In the genomic region with DNA sequence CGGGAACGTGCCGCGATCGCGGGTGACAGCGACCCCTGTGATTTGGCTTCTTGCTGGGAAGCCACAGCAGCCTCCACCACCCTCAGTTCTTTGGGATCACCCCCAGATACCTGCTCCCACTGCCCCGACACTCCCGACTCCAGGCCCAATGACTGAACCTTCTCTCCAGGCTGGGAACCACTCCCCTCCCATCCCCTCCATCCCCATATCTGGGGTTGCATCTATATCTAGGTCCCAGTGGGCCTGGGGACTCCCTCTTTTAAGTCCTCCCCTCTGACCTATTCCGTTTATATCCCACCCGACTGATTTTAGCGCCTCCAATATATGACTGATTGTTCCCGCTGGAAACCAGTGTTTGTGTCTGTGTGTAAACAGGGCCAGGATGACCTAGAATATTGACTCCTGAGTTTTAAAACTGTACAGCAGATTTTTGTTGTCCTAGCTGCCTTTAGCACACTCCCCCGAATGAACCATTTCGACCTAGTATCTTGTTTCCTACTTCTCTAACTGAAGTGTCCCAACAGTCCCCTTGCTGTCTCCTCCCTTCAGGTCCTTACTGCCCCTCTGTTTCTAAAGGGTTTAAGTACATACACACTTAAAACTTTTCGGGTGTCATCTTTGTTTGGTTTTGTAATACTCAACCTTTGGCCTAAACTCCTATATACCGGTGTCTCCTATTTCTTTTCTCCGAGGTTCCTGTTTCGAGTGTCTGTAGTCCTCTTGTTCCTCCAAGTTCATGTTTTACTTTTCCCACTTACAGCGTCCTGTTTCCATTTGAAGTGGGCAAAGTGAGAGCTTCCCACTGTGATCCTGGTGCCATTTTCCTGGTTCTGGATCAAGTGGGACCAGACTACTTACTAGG, we compare ENCODE assay signal across 8 cellular contexts. TPM values are rescaled to one million over a fixed set of nuclear protein-coding genes. Genes with fewer than 3 reads are reported as not detected.
DNase-seq lines count a peak whose midpoint lies in the region; ATAC-seq, FAIRE-seq and TF ChIP-seq lines count a peak whose summit lies in the region.

No MANE protein-coding gene starts in this region.

- H2BK15ac ChIP-seq in neuronal stem cell (ENCODE audit: low read length), result peak overlapping the region; percentile 70

- TF ChIP-seq CTCF in RWPE1 (conservative IDR thresholded peaks at IDR 0.05; ENCODE audit: low read depth), result no peak

- peak overlapping the region; percentile 98 for H3K18ac ChIP-seq in neuronal stem cell (ENCODE audit: low read length)

- peak overlapping the region; percentile 84 for H2AFZ ChIP-seq in neuronal stem cell (ENCODE audit: low read length)

- no peak overlapping the region for H2BK12ac ChIP-seq in neuronal stem cell (ENCODE audit: low read length)

- peak overlapping the region; percentile 90 for H3K23ac ChIP-seq in neuronal stem cell (ENCODE audit: low read depth, low read length, poor library complexity)

- no peak for FAIRE-seq in GM12892 (lab: Jason Lieb, UNC)

- H3K36me3 ChIP-seq in H7 (replicated peaks; ENCODE audit: control insufficient read depth, insufficient read depth, low read length) (peaks cover 22% of the 10 kb centered on the region), neuronal stem cell (replicated peaks in 1 of 2; ENCODE audit: control insufficient read depth in 2 of 2, insufficient read depth in 2 of 2, low read length in 2 of 2) (peaks cover 21 to 32% of the 10 kb centered on the region in 2 donors)

- WGBS in neuronal stem cell (ENCODE audit: extremely low coverage in 2 of 2, insufficient read length in 2 of 2, insufficient replicate concordance in 1 of 2), 2 donors, result no CpG with 5 or more reads among the region's 20 CpGs

- no peak overlapping the region for H4K91ac ChIP-seq in neuronal stem cell (ENCODE audit: low read depth, low read length, poor library complexity)

- CTCF ChIA-PET in RWPE1 (lab: Yijun Ruan, JAX), result interaction anchor here (0.6 to 3.7 kb wide), 10 partner anchors 11 to 362 kb away, joined by 3 to 25 read pairs (median 6); a partner anchor contains a TSS

- POLR2A ChIA-PET in RWPE1 (lab: Yijun Ruan, JAX; ENCODE audit: low non-redundant PET), result no interaction called here

- ATAC-seq in esophagus mucosa (peak; percentile 19), HG02852 (IDR thresholded peaks at IDR 0.05; ENCODE audit: unreplicated experiment) (no peak)

- H3K14ac ChIP-seq in neuronal stem cell (ENCODE audit: low read length), result peak overlapping the region; percentile 99

- H3K4me2 ChIP-seq in neuronal stem cell (ENCODE audit: insufficient read depth, low read length, poor library complexity, severe bottlenecking), result peak overlapping the region; percentile 81

- H3K27me3 ChIP-seq in H7 (ENCODE audit: control insufficient read depth, insufficient read depth, low read length), result no peaks in the 10 kb centered on the region
- H3K27me3 ChIP-seq in neuronal stem cell (ENCODE audit: control insufficient read depth in 3 of 3, insufficient read depth in 3 of 3, low read depth in 1 of 3, low read length in 3 of 3), result peaks cover 0 to 26% (median 0%) of the 10 kb centered on the region in 3 experiments

- peak overlapping the region; percentile 92 for H2AK5ac ChIP-seq in neuronal stem cell (ENCODE audit: low read depth, low read length)

- H4K8ac ChIP-seq in neuronal stem cell (ENCODE audit: low read depth, low read length), result peak overlapping the region; percentile 26

- TF ChIP-seq POLR2A in GM12892 (IDR thresholded peaks at IDR 0.05; ENCODE audit: low read depth, low read length), result no peak

- H3K4me1 ChIP-seq in neuronal stem cell (ENCODE audit: control insufficient read depth in 2 of 2, insufficient read depth in 1 of 2, low read depth in 1 of 2, low read length in 2 of 2), result peaks cover 6 to 11% of the 10 kb centered on the region in 2 donors

- peak overlapping the region; percentile 97 for H3K9ac ChIP-seq in neuronal stem cell (ENCODE audit: low read depth, low read length, poor library complexity)

- H3K4me3 ChIP-seq in H7 (ENCODE audit: insufficient read depth, low read depth, low read length) (peak overlapping the region; percentile 99), neuronal stem cell (ENCODE audit: low read length in 2 of 2) (peak overlapping the region; percentile 94 to 95)

- H3K79me1 ChIP-seq in neuronal stem cell (ENCODE audit: low read depth, low read length), result peaks cover 5% of the 10 kb centered on the region

- no peaks in the 10 kb centered on the region for H3K9me3 ChIP-seq in neuronal stem cell (replicated peaks in 1 of 2; ENCODE audit: control insufficient read depth in 2 of 2, insufficient read depth in 1 of 2, low read depth in 1 of 2, low read length in 2 of 2)

- H3K27ac ChIP-seq in RWPE1 (peak overlapping the region; percentile 88), neuronal stem cell (replicated peaks; ENCODE audit: low read length) (peak overlapping the region; percentile 55)

- H2BK120ac ChIP-seq in neuronal stem cell (ENCODE audit: low read depth, low read length), result peak overlapping the region; percentile 89

- peak overlapping the region; percentile 59 for H3K4ac ChIP-seq in neuronal stem cell (ENCODE audit: low read length)

- H2BK5ac ChIP-seq in neuronal stem cell (ENCODE audit: low read length), result peak overlapping the region; percentile 89

- DNase-seq in H7 (peak; percentile 56), RWPE1 (ENCODE audit: low spot score) (peak; percentile 16), neuronal stem cell (ENCODE audit: low spot score) (no peak), NCI-H748 treated with DMSO at 0.1 percent for 48 hours (lab: John Stamatoyannopoulos, UW) (no peak), DMS153 (lab: John Stamatoyannopoulos, UW) (no peak), GM12892 (ENCODE audit: insufficient read length) (no peak)

RNA-seq across cellular contexts. Expression of a gene that starts 0.8 kb away (rescaled TPM):
- 243 and 325 TPM in 2 replicates for total RNA-seq in H7 (2014; rRNA removed; shearing (Covaris generic))
- 80.2 TPM for total RNA-seq in esophagus mucosa
- polyA plus RNA-seq in neuronal stem cell (2013, experiment 1 of 2), result 102 TPM
- 99.7 TPM for polyA plus RNA-seq in neuronal stem cell (2013, experiment 2 of 2)
- 70.5 TPM for polyA plus RNA-seq in GM12892 (2012; ENCODE audit: missing spikeins)

RNA-seq across cellular contexts. Expression of a gene that starts 18.6 kb away (rescaled TPM):
- not detected in 2 replicates for total RNA-seq in H7 (2014; rRNA removed; shearing (Covaris generic))
- total RNA-seq in esophagus mucosa, result 1.9 TPM
- not detected for polyA plus RNA-seq in neuronal stem cell (2013, experiment 1 of 2)
- not detected for polyA plus RNA-seq in neuronal stem cell (2013, experiment 2 of 2)
- not detected for polyA plus RNA-seq in GM12892 (2012; ENCODE audit: missing spikeins)

RNA-seq across cellular contexts. Expression of a gene that starts 33.8 kb away (rescaled TPM):
- 0.28 TPM in 1 of 2 replicates, not detected in the other for total RNA-seq in H7 (2014; rRNA removed; shearing (Covaris generic))
- total RNA-seq in esophagus mucosa, result 0.64 TPM
- not detected for polyA plus RNA-seq in neuronal stem cell (2013, experiment 1 of 2)
- polyA plus RNA-seq in neuronal stem cell (2013, experiment 2 of 2), result not detected
- polyA plus RNA-seq in GM12892 (2012; ENCODE audit: missing spikeins), result 0.72 TPM

RNA-seq across cellular contexts. Expression of a gene that starts 53.9 kb away (rescaled TPM):
- total RNA-seq in H7 (2014; rRNA removed; shearing (Covaris generic)), result not detected in 2 replicates
- not detected for total RNA-seq in esophagus mucosa
- 0.14 TPM for polyA plus RNA-seq in neuronal stem cell (2013, experiment 1 of 2)
- polyA plus RNA-seq in neuronal stem cell (2013, experiment 2 of 2), result 0.19 TPM
- not detected for polyA plus RNA-seq in GM12892 (2012; ENCODE audit: missing spikeins)

RNA-seq across cellular contexts. Expression of a gene that starts 54.0 kb away (rescaled TPM):
- total RNA-seq in H7 (2014; rRNA removed; shearing (Covaris generic)), result 33.3 and 39.7 TPM in 2 replicates
- total RNA-seq in esophagus mucosa, result 18.5 TPM
- polyA plus RNA-seq in neuronal stem cell (2013, experiment 1 of 2), result 103 TPM
- polyA plus RNA-seq in neuronal stem cell (2013, experiment 2 of 2), result 107 TPM
- polyA plus RNA-seq in GM12892 (2012; ENCODE audit: missing spikeins), result 41.1 TPM

Comparison
In these comparisons a context has a peak if more than half of its experiments do, and no peak if none do; other contexts are left out.
1. DNase-seq: peak in H7 (single experiment) and RWPE1 (single experiment); none in neuronal stem cell (single experiment), NCI-H748 treated with DMSO at 0.1 percent for 48 hours (single experiment), DMS153 (single experiment) and GM12892 (single experiment).